ENCODE assay signal across 8 cellular contexts in genomic region chr6:124633655-124634054, GRCh38.
"Had no signal": no experiment of that assay in that cellular context is flagged by ENCODE, and none has a peak within 500 bp of the region (broad histone marks: within the 10 kb centered on the region; RNA-seq: fewer than 3 reads in every experiment).

No MANE protein-coding gene starts in this region.

- H3K36me3 ChIP-seq: HAP-1 had no signal

- H3K9me3 Mint-ChIP-seq: H9 had no signal

- H3K4me1 Mint-ChIP-seq: H9 had no signal

- H3K27ac ChIP-seq: GM23248 had no signal

- H3K9me3 ChIP-seq: HAP-1 had no signal

- H3K4me3 Mint-ChIP-seq: H9, HFFc6 had no signal

- DNase-seq: GM23248, GOT3, H7, H9, HCEC 1CT, HFFc6 had no signal

- ATAC-seq: HCT116 had no signal

- H3K4me3 ChIP-seq: GM23248, HAP-1 had no signal

- H3K4me1 ChIP-seq: HAP-1 had no signal

- H3K9ac ChIP-seq: GM23248 had no signal

- H3K27ac Mint-ChIP-seq: H9, HFFc6 had no signal

- H2AFZ ChIP-seq: GM23248 had no signal
